ENCODE assay signal across 8 cellular contexts in genomic region chr9:93095205-93096130, GRCh38. TPM values are rescaled to one million over a fixed set of nuclear protein-coding genes. Genes with fewer than 3 reads are reported as not detected.
DNase-seq lines count a peak whose midpoint lies in the region; ATAC-seq and TF ChIP-seq lines count a peak whose summit lies in the region.

No MANE protein-coding gene starts in this region.

- TF ChIP-seq CTCF in GM13976 (IDR thresholded peaks at IDR 0.05; ENCODE audit: borderline replicate concordance, control extremely low read depth, extremely low read depth, insufficient read depth, missing control alignments): no peak
- no peak for TF ChIP-seq CTCF in heart right ventricle (IDR thresholded peaks at IDR 0.05)
- no peak for TF ChIP-seq CTCF in transverse colon (IDR thresholded peaks at IDR 0.05)

- H3K4me1 ChIP-seq in heart right ventricle (peaks cover 18 to 71% (median 59%) of the 10 kb centered on the region in 9 donors), transverse colon (peaks cover 29 to 63% (median 37%) of the 10 kb centered on the region in 4 donors)

- H3K27ac ChIP-seq in adipose tissue (ENCODE audit: low read depth, low read length) (peak overlapping the region; percentile 95), heart right ventricle (peak overlapping the region; percentile 91 to 99 (median 96)), transverse colon (peak overlapping the region; percentile 96 to 98 (median 98))

- peaks cover 0 to 14% (median 4%) of the 10 kb centered on the region in 11 donors for H3K9me3 ChIP-seq in heart right ventricle
- H3K9me3 ChIP-seq in transverse colon: no peaks in the 10 kb centered on the region

- ATAC-seq in HG02852 (IDR thresholded peaks at IDR 0.05; ENCODE audit: unreplicated experiment) (peak; percentile 68), heart right ventricle (peak; percentile 85 to 94 (median 90))

- H3K4me3 ChIP-seq in heart right ventricle: peak overlapping the region; percentile 4 to 100 (median 97)
- peak overlapping the region; percentile 21 to 97 (median 84) for H3K4me3 ChIP-seq in transverse colon

- 5% methylated on average over 55 to 92 of the region's 95 CpGs for WGBS in adipose tissue, 3 donors
- WGBS in heart right ventricle, 2 donors: 5 to 6% methylated on average over 85 to 90 of the region's 95 CpGs
- 4% methylated on average over 59 of the region's 95 CpGs; no CpG with 5 or more reads in 1 of the 2 donors for WGBS in transverse colon (ENCODE audit: low coverage in 1 of 2), 2 donors

- H3K36me3 ChIP-seq in heart right ventricle: no peaks in the 10 kb centered on the region
- no peaks in the 10 kb centered on the region for H3K36me3 ChIP-seq in transverse colon

- TF ChIP-seq EP300 in transverse colon (IDR thresholded peaks at IDR 0.05; ENCODE audit: low read depth): no peak

- peak; percentile 88 for TF ChIP-seq POLR2A in transverse colon (IDR thresholded peaks at IDR 0.05)

- DNase-seq in GM13976 (ENCODE audit: low spot score): peak; percentile 100
- peak; percentile 95 for DNase-seq in NCI-H1436 treated with DMSO at 0.1 percent for 48 hours (lab: John Stamatoyannopoulos, UW)
- DNase-seq in SW480 (ENCODE audit: low spot score): peak; percentile 95
- peak; percentile 100 for DNase-seq in heart right ventricle
- DNase-seq in pons (ENCODE audit: low spot score): peak; percentile 98
- DNase-seq in transverse colon: peak; percentile 100

- in situ Hi-C loops in GM13976 (cut with MboI; ENCODE audit: low sequenced_read_pairs, unreplicated experiment): no loop called here
- in situ Hi-C loops in transverse colon (cut with MboI; ENCODE audit: low pct_ligation_motif_present in 1 of 4, low pct_unique_long_range_greater_than_20kb in 1 of 4, low sequenced_read_pairs in 3 of 4): no loop called here

- intact Hi-C loops in heart right ventricle (cut with DNase I): loop anchor here in 3 of 10 donors (5.0 to 10.0 kb wide), 3 partner anchors 43 to 357 kb away; partner anchors contain the start of genes FAM120A (in 1 of the 3) and FAM120AOS (in 1 of the 3)
- intact Hi-C loops in transverse colon (cut with DNase I; ENCODE audit: low total_unique reads): no loop called here

- H3K27me3 ChIP-seq in heart right ventricle (no peaks in the 10 kb centered on the region), transverse colon (no peaks in the 10 kb centered on the region)

RNA-seq across cellular contexts. Expression of gene CARD19, which starts 0.5 kb away (rescaled TPM):
- 10 to 100 TPM; 12.5 to 43.7 (median 26.3) TPM for polyA plus RNA-seq in adipose tissue
- total RNA-seq in heart right ventricle: 10 to 100 TPM; 22.3 to 33.7 (median 25.9) TPM
- 10 to 100 TPM; 41.9 to 47.3 TPM for polyA plus RNA-seq in heart right ventricle
- total RNA-seq in transverse colon: 100 to 1,000 TPM in 2 of 4 donors, 10 to 100 TPM in 2; 16.3 to 105 (median 88.2) TPM

RNA-seq across cellular contexts. Expression of gene SUSD3, which starts 37.0 kb away (rescaled TPM):
- polyA plus RNA-seq in adipose tissue: 1 to 10 TPM in 2 of 3 donors, under 1 TPM in 1; 0.93 to 4.8 (median 2.5) TPM
- 1 to 10 TPM in 3 of 10 donors, under 1 TPM in 6, not detected in 1; 0.40 to 2.1 (median 0.79) TPM for total RNA-seq in heart right ventricle
- under 1 TPM; 0.74 to 0.88 TPM for polyA plus RNA-seq in heart right ventricle
- 1 to 10 TPM in 2 of 4 donors, not detected in 2; 1.9 to 2.7 TPM for total RNA-seq in transverse colon

RNA-seq across cellular contexts. Expression of gene NINJ1, which starts 38.6 kb away (rescaled TPM):
- polyA plus RNA-seq in adipose tissue (100 to 1,000 TPM in 1 of 3 donors, 10 to 100 TPM in 2; 22.3 to 100 (median 82.1) TPM), heart right ventricle (10 to 100 TPM; 39.8 to 50.3 TPM)
- total RNA-seq in heart right ventricle (10 to 100 TPM; 35.5 to 77.1 (median 41.3) TPM), transverse colon (10 to 100 TPM; 29.5 to 67.7 (median 38.5) TPM)

Comparison
In these comparisons a context has a peak if more than half of its experiments do, and no peak if none do; other contexts are left out.
1. Peak in every context shown above with its lines: DNase-seq, ATAC-seq, H3K4me3 ChIP-seq and H3K27ac ChIP-seq.